11 cellular contexts compared by ENCODE assay signal in the genomic region with DNA sequence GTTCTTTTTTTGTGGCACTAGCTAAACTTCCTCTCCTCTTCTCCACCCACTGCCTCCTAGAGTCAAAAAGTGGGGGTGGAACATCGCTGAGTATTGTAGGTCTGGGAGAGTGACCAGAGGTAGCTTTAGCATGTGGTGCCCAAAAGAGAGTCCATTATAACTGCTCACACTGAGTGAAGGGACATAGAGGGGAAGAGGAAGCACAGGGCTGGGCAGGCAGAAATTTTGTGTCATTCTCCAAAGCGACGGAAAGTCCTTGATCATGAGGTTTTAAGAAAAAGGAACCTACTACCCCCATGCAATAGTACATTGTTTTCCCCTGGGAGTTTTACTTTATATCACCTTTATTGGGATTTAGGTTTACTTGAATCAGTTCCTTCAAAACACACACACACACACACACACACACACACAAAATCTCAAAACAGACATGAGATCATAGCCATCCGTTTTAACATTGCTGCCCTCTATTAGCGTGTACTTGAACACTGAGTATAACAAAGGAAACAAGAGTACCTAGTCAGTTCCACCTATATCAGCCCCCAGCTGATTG. TPM values are rescaled to one million over a fixed set of nuclear protein-coding genes. Genes with fewer than 3 reads are reported as not detected.
DNase-seq lines count a peak whose midpoint lies in the region; ATAC-seq and TF ChIP-seq lines count a peak whose summit lies in the region.
"Had no signal": no experiment of that assay in that cellular context is flagged by ENCODE, and none has a peak within 500 bp of the region (broad histone marks: within the 10 kb centered on the region; RNA-seq: fewer than 3 reads in every experiment).

No MANE protein-coding gene starts in this region.

- no peak for DNase-seq in activated naive CD4-positive, alpha-beta T cell (lab: John Stamatoyannopoulos, UW)
- no peak for DNase-seq in activated CD4-positive, alpha-beta memory T cell treated with anti-CD3 and anti-CD28 coated beads for 36 hours
- DNase-seq in right lobe of liver (no peak), tibial nerve (ENCODE audit: low spot score in 2 of 2) (no peak)
- no peak for DNase-seq in activated CD8-positive, alpha-beta memory T cell treated with anti-CD3 and anti-CD28 coated beads for 24 hours
- DNase-seq: effector CD4-positive, alpha-beta T cell had no signal

- no peaks in the 10 kb centered on the region for H3K9me3 ChIP-seq in right lobe of liver
- no peaks in the 10 kb centered on the region for H3K9me3 ChIP-seq in tibial nerve

- no peaks in the 10 kb centered on the region for H3K27me3 Mint-ChIP-seq in activated naive CD4-positive, alpha-beta T cell treated with anti-CD3 and anti-CD28 coated beads, Interleukin-2, amount 50 U/mL, for 24 hours
- no peaks in the 10 kb centered on the region for H3K27me3 Mint-ChIP-seq in activated CD4-positive, alpha-beta memory T cell treated with anti-CD3 and anti-CD28 coated beads for 36 hours

- WGBS in right lobe of liver (ENCODE audit: insufficient coverage, low coverage, low lambda C conversion rate, missing lambda C conversion rate) = 62% methylated on average over 5 of the region's 5 CpGs
- 72 to 77% methylated on average over 5 of the region's 5 CpGs for WGBS in tibial nerve, 2 donors

- peak overlapping the region in 1 of 3 donors; percentile 36 for H3K27ac ChIP-seq in right lobe of liver
- peak overlapping the region in 3 of 4 donors; percentile 53 to 74 (median 62) for H3K27ac ChIP-seq in tibial nerve
- H3K27ac ChIP-seq: parathyroid adenoma had no signal

- peak overlapping the region; percentile 86 for H3K4me3 Mint-ChIP-seq in activated naive CD4-positive, alpha-beta T cell treated with anti-CD3 and anti-CD28 coated beads, Interleukin-2, amount 50 U/mL, for 24 hours
- H3K4me3 Mint-ChIP-seq in activated CD4-positive, alpha-beta memory T cell treated with anti-CD3 and anti-CD28 coated beads for 36 hours = peak overlapping the region; percentile 63

- POLR2A ChIA-PET in activated CD4-positive, alpha-beta memory T cell treated with anti-CD3 and anti-CD28 coated beads for 36 hours (lab: Charles Lee) = interaction anchor here (1.0 to 4.7 kb wide), 5 partner anchors 10 to 143 kb away, joined by 3 to 31 read pairs (median 4); no protein-coding TSS in a partner anchor

- H3K36me3 ChIP-seq in right lobe of liver (no peaks in the 10 kb centered on the region), tibial nerve (no peaks in the 10 kb centered on the region)

- H3K9me3 Mint-ChIP-seq in activated naive CD4-positive, alpha-beta T cell treated with anti-CD3 and anti-CD28 coated beads, Interleukin-2, amount 50 U/mL, for 24 hours = peaks cover 25% of the 10 kb centered on the region
- H3K9me3 Mint-ChIP-seq in activated CD4-positive, alpha-beta memory T cell treated with anti-CD3 and anti-CD28 coated beads for 36 hours = no peaks in the 10 kb centered on the region

- intact Hi-C loops in activated CD4-positive, alpha-beta memory T cell treated with anti-CD3 and anti-CD28 coated beads for 36 hours (cut with micrococcal nuclease) = loop anchor here (5.0 kb wide), 1 partner anchor 132 kb away; no protein-coding TSS in a partner anchor
- intact Hi-C loops in right lobe of liver (cut with DNase I) = no loop called here

- H3K27me3 ChIP-seq in right lobe of liver = no peaks in the 10 kb centered on the region
- H3K27me3 ChIP-seq in tibial nerve = no peaks in the 10 kb centered on the region

- peak overlapping the region; percentile 95 for H3K27ac Mint-ChIP-seq in activated naive CD4-positive, alpha-beta T cell treated with anti-CD3 and anti-CD28 coated beads, Interleukin-2, amount 50 U/mL, for 24 hours
- H3K27ac Mint-ChIP-seq in activated CD4-positive, alpha-beta memory T cell treated with anti-CD3 and anti-CD28 coated beads for 36 hours = peak overlapping the region; percentile 96

- TF ChIP-seq EP300 in tibial nerve (IDR thresholded peaks at IDR 0.05) = peak in 1 of 2 donors; percentile 50

- no peak for TF ChIP-seq CTCF in right lobe of liver (IDR thresholded peaks at IDR 0.05)
- TF ChIP-seq CTCF in tibial nerve (IDR thresholded peaks at IDR 0.05) = no peak

- peaks cover 99% of the 10 kb centered on the region for H3K4me1 Mint-ChIP-seq in activated naive CD4-positive, alpha-beta T cell treated with anti-CD3 and anti-CD28 coated beads, Interleukin-2, amount 50 U/mL, for 24 hours
- H3K4me1 Mint-ChIP-seq in activated CD4-positive, alpha-beta memory T cell treated with anti-CD3 and anti-CD28 coated beads for 36 hours (ENCODE audit: low read depth) = peaks cover 82% of the 10 kb centered on the region

- no peaks in the 10 kb centered on the region for H3K4me1 ChIP-seq in right lobe of liver
- H3K4me1 ChIP-seq in tibial nerve = peaks cover 0 to 8% (median 0%) of the 10 kb centered on the region in 4 donors
- H3K4me1 ChIP-seq: parathyroid adenoma had no signal

- no peak overlapping the region for H3K4me3 ChIP-seq in right lobe of liver
- H3K4me3 ChIP-seq in tibial nerve = no peak overlapping the region

- CTCF ChIA-PET in activated CD4-positive, alpha-beta memory T cell treated with anti-CD3 and anti-CD28 coated beads for 36 hours (lab: Charles Lee) = interaction anchor here (1.2 to 3.3 kb wide), 2 partner anchors 31 to 124 kb away, joined by 3 to 12 read pairs; no protein-coding TSS in a partner anchor

- TF ChIP-seq POLR2A in right lobe of liver (IDR thresholded peaks at IDR 0.05) = peak; percentile 21
- no peak for TF ChIP-seq POLR2A in tibial nerve (IDR thresholded peaks at IDR 0.05)

- peaks cover 14% of the 10 kb centered on the region for H3K36me3 Mint-ChIP-seq in activated naive CD4-positive, alpha-beta T cell treated with anti-CD3 and anti-CD28 coated beads, Interleukin-2, amount 50 U/mL, for 24 hours
- H3K36me3 Mint-ChIP-seq in activated CD4-positive, alpha-beta memory T cell treated with anti-CD3 and anti-CD28 coated beads for 36 hours = peaks cover 8% of the 10 kb centered on the region

- ATAC-seq in right lobe of liver = peak; percentile 57 to 78 (median 69)
- no peak for ATAC-seq in HG03521 (IDR thresholded peaks at IDR 0.05; ENCODE audit: unreplicated experiment)
- no peak for ATAC-seq in GM19035 (IDR thresholded peaks at IDR 0.05; ENCODE audit: unreplicated experiment)

RNA-seq across cellular contexts. Expression of a gene that starts 4.1 kb away (rescaled TPM):
- total RNA-seq in activated CD4-positive, alpha-beta memory T cell treated with anti-CD3 and anti-CD28 coated beads for 36 hours = 10 to 100 TPM; 18.6 to 20.2 TPM
- total RNA-seq in right lobe of liver = 10 to 100 TPM in 1 of 6 experiments, 1 to 10 TPM in 5; 2.4 to 11.1 (median 3.4) TPM
- total RNA-seq in tibial nerve = 10 to 100 TPM in 1 of 4 donors, 1 to 10 TPM in 3; 2.4 to 12.0 (median 6.2) TPM
- total RNA-seq: LHCN-M2 had no signal

RNA-seq across cellular contexts. Expression of a gene that starts 52.1 kb away (rescaled TPM):
- 10 to 100 TPM; 38.3 to 40.9 TPM for total RNA-seq in activated CD4-positive, alpha-beta memory T cell treated with anti-CD3 and anti-CD28 coated beads for 36 hours
- 1 to 10 TPM in 1 of 6 experiments, under 1 TPM in 5; 0.26 to 1.1 (median 0.69) TPM for total RNA-seq in right lobe of liver
- total RNA-seq in tibial nerve = 1 to 10 TPM in 1 of 4 donors, under 1 TPM in 3; 0.20 to 1.5 (median 0.46) TPM
- total RNA-seq: LHCN-M2 had no signal

Comparison
In these comparisons a context has a peak if more than half of its experiments do, and no peak if none do; other contexts are left out.
1. ATAC-seq: peak in right lobe of liver (4 of 4); none in HG03521 (single experiment) and GM19035 (single experiment).
2. RNA of a gene that starts 52.1 kb away (total RNA-seq): 38.3 to 40.9 TPM in activated CD4-positive, alpha-beta memory T cell treated with anti-CD3 and anti-CD28 coated beads for 36 hours; 0.26 to 1.1 TPM in right lobe of liver and 0.20 to 1.5 TPM in tibial nerve; every median in the first group is over 10 times any median in the second.